Comparison of ENCODE assay signal across 8 cellular contexts in genomic region chr14:99972748-99973466, GRCh38.
DNase-seq lines count a peak whose midpoint lies in the region; ATAC-seq and TF ChIP-seq lines count a peak whose summit lies in the region.

No MANE protein-coding gene starts in this region.

- H3K27me3 Mint-ChIP-seq in activated T-cell treated with anti-CD3 and anti-CD28 coated beads, Interleukin-2, amount 50 U/mL, for 72 hours (ENCODE audit: low read depth): peaks cover 24% of the 10 kb centered on the region
- H3K27me3 Mint-ChIP-seq in activated naive CD8-positive, alpha-beta T cell treated with anti-CD3 and anti-CD28 coated beads, Interleukin-2, amount 10 ng/mL, durations not matched to agents 7 days and 5 days: peaks cover 27% of the 10 kb centered on the region

- H3K27ac ChIP-seq in liver (ENCODE audit: low read depth in 1 of 2, low read length in 2 of 2) (peak overlapping the region; percentile 5), transverse colon (peak overlapping the region in 3 of 4 donors; percentile 57 to 80 (median 58))

- H3K4me1 Mint-ChIP-seq in activated T-cell treated with anti-CD3 and anti-CD28 coated beads, Interleukin-2, amount 50 U/mL, for 72 hours (ENCODE audit: low read depth): peaks cover 30% of the 10 kb centered on the region
- H3K4me1 Mint-ChIP-seq in activated naive CD8-positive, alpha-beta T cell treated with anti-CD3 and anti-CD28 coated beads, Interleukin-2, amount 10 ng/mL, durations not matched to agents 7 days and 5 days: peaks cover 12% of the 10 kb centered on the region

- H3K36me3 ChIP-seq in liver (ENCODE audit: control insufficient read depth in 4 of 4, insufficient read depth in 3 of 4, low read depth in 1 of 4, low read length in 3 of 4): no peaks in the 10 kb centered on the region
- no peaks in the 10 kb centered on the region for H3K36me3 ChIP-seq in transverse colon

- H3K9me3 Mint-ChIP-seq in activated T-cell treated with anti-CD3 and anti-CD28 coated beads, Interleukin-2, amount 50 U/mL, for 72 hours: no peaks in the 10 kb centered on the region
- H3K9me3 Mint-ChIP-seq in activated naive CD8-positive, alpha-beta T cell treated with anti-CD3 and anti-CD28 coated beads, Interleukin-2, amount 10 ng/mL, durations not matched to agents 7 days and 5 days: peaks cover 1% of the 10 kb centered on the region

- no peak for TF ChIP-seq POLR2A in transverse colon (IDR thresholded peaks at IDR 0.05)

- in situ Hi-C loops in transverse colon (cut with MboI; ENCODE audit: low pct_ligation_motif_present in 1 of 4, low pct_unique_long_range_greater_than_20kb in 1 of 4, low sequenced_read_pairs in 3 of 4): no loop called here

- POLR2A ChIA-PET in activated naive CD8-positive, alpha-beta T cell treated with anti-CD3 and anti-CD28 coated beads, Interleukin-2, amount 10 ng/mL, durations not matched to agents 7 days and 5 days (lab: Charles Lee): no interaction called here

- TF ChIP-seq CTCF in liver (IDR thresholded peaks at IDR 0.05; ENCODE audit: low read depth, low read length, missing input control): no peak
- no peak for TF ChIP-seq CTCF in transverse colon (IDR thresholded peaks at IDR 0.05)

- DNase-seq in activated T-cell treated with anti-CD3 and anti-CD28 coated beads, Interleukin-2, amount 50 U/mL, for 72 hours: no peak
- DNase-seq in activated T-cell treated with anti-CD3 and anti-CD28 coated beads, Interleukin-2, amount 50 U/mL, for 48 hours: no peak
- DNase-seq in activated naive CD8-positive, alpha-beta T cell treated with anti-CD3 and anti-CD28 coated beads, Interleukin-2, amount 10 ng/mL, durations not matched to agents 7 days and 5 days: no peak
- DNase-seq in transverse colon: no peak
- DNase-seq in HCEC 1CT: no peak
- no peak for DNase-seq in stimulated activated naive CD4-positive, alpha-beta T cell (lab: John Stamatoyannopoulos, UW)

- peak overlapping the region; percentile 79 for H3K27ac Mint-ChIP-seq in activated T-cell treated with anti-CD3 and anti-CD28 coated beads, Interleukin-2, amount 50 U/mL, for 72 hours
- peak overlapping the region; percentile 81 for H3K27ac Mint-ChIP-seq in activated naive CD8-positive, alpha-beta T cell treated with anti-CD3 and anti-CD28 coated beads, Interleukin-2, amount 10 ng/mL, durations not matched to agents 7 days and 5 days

- H3K4me3 ChIP-seq in liver (ENCODE audit: low read depth in 1 of 3, low read length in 3 of 3): peak overlapping the region; percentile 64 to 98 (median 74)
- peak overlapping the region; percentile 53 to 75 (median 64) for H3K4me3 ChIP-seq in transverse colon

- no peaks in the 10 kb centered on the region for H3K27me3 ChIP-seq in liver (ENCODE audit: control insufficient read depth in 4 of 4, insufficient read depth in 4 of 4, low read length in 3 of 4)
- peaks cover 92% of the 10 kb centered on the region for H3K27me3 ChIP-seq in transverse colon

- no peak for TF ChIP-seq EP300 in transverse colon (IDR thresholded peaks at IDR 0.05; ENCODE audit: low read depth)

- peak overlapping the region; percentile 96 to 99 for H3K4me3 Mint-ChIP-seq in activated T-cell treated with anti-CD3 and anti-CD28 coated beads, Interleukin-2, amount 50 U/mL, for 72 hours
- peak overlapping the region; percentile 98 for H3K4me3 Mint-ChIP-seq in activated naive CD8-positive, alpha-beta T cell treated with anti-CD3 and anti-CD28 coated beads, Interleukin-2, amount 10 ng/mL, durations not matched to agents 7 days and 5 days

- ATAC-seq in activated T-cell treated with anti-CD3 and anti-CD28 coated beads, Interleukin-2, amount 50 U/mL, for 72 hours (replicated peaks in 1 of 2): no peak
- ATAC-seq in activated naive CD8-positive, alpha-beta T cell treated with anti-CD3 and anti-CD28 coated beads, Interleukin-2, amount 10 ng/mL, durations not matched to agents 7 days and 5 days (ENCODE audit: low read depth): no peak
- no peak for ATAC-seq in GM21526 (IDR thresholded peaks at IDR 0.05; ENCODE audit: low FRiP score, unreplicated experiment)

- H3K9me3 ChIP-seq in liver (ENCODE audit: control insufficient read depth in 4 of 4, low read length in 3 of 4): peaks cover 0 to 7% (median under 1%) of the 10 kb centered on the region in 4 donors
- peaks cover 6 to 10% of the 10 kb centered on the region in 2 donors for H3K9me3 ChIP-seq in transverse colon

- 55% methylated on average over 11 of the region's 11 CpGs for WGBS in liver
- WGBS in transverse colon (ENCODE audit: low coverage in 1 of 2), 2 donors: 46 to 52% methylated on average over 11 of the region's 11 CpGs

- intact Hi-C loops in transverse colon (cut with DNase I; ENCODE audit: low total_unique reads): no loop called here

- peak overlapping the region; percentile 32 to 89 for H3K9ac ChIP-seq in liver (ENCODE audit: low read depth in 1 of 2, low read length in 2 of 2)

- peaks cover 0 to 4% (median 1%) of the 10 kb centered on the region in 4 donors for H3K4me1 ChIP-seq in liver (ENCODE audit: control insufficient read depth in 4 of 4, insufficient read depth in 4 of 4, low read length in 3 of 4)
- peaks cover 0 to 10% (median 5%) of the 10 kb centered on the region in 4 donors for H3K4me1 ChIP-seq in transverse colon

- no peak for TF ChIP-seq RAD21 in liver (IDR thresholded peaks at IDR 0.05)

- H3K36me3 Mint-ChIP-seq in activated T-cell treated with anti-CD3 and anti-CD28 coated beads, Interleukin-2, amount 50 U/mL, for 72 hours (ENCODE audit: insufficient read depth in 2 of 2): peaks cover 5 to 6% of the 10 kb centered on the region in 2 donors
- peaks cover 4% of the 10 kb centered on the region for H3K36me3 Mint-ChIP-seq in activated naive CD8-positive, alpha-beta T cell treated with anti-CD3 and anti-CD28 coated beads, Interleukin-2, amount 10 ng/mL, durations not matched to agents 7 days and 5 days

TF ChIP-seq in liver, 16 proteins besides CTCF, POLR2A, EP300 and RAD21:
- TF ChIP-seq REST (IDR thresholded peaks at IDR 0.05): no peak
- no peak for TF ChIP-seq RXRA (IDR thresholded peaks at IDR 0.05)
- TF ChIP-seq MAX (IDR thresholded peaks at IDR 0.05): no peak
- TF ChIP-seq GABPA (IDR thresholded peaks at IDR 0.05 in 1 of 2, conservative IDR thresholded peaks at IDR 0.05 in 1 of 2): no peak
- TF ChIP-seq SP1 (IDR thresholded peaks at IDR 0.05): no peak
- no peak for TF ChIP-seq EGR1 (IDR thresholded peaks at IDR 0.05; ENCODE audit: low read depth in 2 of 2)
- TF ChIP-seq ZBTB33 (IDR thresholded peaks at IDR 0.05): no peak
- no peak for TF ChIP-seq YY1 (IDR thresholded peaks at IDR 0.05)
- TF ChIP-seq HNF4A (conservative IDR thresholded peaks at IDR 0.05): no peak
- no peak for TF ChIP-seq JUND (IDR thresholded peaks at IDR 0.05)
- TF ChIP-seq FOXA2 (IDR thresholded peaks at IDR 0.05): no peak
TF ChIP-seq in liver: peak in this region for 0.
